ENCODE assay signal across 1 cellular context in the genomic region with DNA sequence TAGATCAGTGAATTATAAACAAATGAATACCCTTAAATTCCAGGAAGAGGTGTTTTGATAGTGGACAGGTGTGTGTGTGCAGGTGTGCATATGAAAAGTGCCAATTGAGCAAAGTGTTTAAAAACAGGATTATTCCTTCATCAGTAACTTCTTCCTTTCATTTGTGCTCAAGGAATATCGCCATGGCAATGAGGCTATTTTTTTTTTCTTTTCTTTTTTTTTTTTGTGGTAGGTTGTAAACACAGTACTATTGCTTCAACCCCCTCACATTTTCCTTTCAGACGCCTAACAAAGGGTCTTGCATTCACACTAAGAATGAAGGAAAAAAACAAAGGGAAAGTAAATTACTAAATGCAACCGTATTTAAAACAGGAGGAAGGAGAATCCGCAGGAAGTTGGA.
TF ChIP-seq lines count a peak whose summit lies in the region.

No MANE protein-coding gene starts in this region.

TF ChIP-seq in HepG2, 621 proteins besides CTCF, POLR2A, EP300 and RAD21:
- TF ChIP-seq, protein P1, sequence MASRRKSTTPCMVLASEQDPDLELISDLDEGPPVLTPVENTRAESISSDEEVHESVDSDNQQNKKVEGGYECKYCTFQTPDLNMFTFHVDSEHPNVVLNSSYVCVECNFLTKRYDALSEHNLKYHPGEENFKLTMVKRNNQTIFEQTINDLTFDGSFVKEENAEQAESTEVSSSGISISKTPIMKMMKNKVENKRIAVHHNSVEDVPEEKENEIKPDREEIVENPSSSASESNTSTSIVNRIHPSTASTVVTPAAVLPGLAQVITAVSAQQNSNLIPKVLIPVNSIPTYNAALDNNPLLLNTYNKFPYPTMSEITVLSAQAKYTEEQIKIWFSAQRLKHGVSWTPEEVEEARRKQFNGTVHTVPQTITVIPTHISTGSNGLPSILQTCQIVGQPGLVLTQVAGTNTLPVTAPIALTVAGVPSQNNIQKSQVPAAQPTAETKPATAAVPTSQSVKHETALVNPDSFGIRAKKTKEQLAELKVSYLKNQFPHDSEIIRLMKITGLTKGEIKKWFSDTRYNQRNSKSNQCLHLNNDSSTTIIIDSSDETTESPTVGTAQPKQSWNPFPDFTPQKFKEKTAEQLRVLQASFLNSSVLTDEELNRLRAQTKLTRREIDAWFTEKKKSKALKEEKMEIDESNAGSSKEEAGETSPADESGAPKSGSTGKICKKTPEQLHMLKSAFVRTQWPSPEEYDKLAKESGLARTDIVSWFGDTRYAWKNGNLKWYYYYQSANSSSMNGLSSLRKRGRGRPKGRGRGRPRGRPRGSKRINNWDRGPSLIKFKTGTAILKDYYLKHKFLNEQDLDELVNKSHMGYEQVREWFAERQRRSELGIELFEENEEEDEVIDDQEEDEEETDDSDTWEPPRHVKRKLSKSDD (CRISPR knock-in tag; IDR thresholded peaks at IDR 0.05; ENCODE audit: low read depth) = no peak
- TF ChIP-seq, protein P2, sequence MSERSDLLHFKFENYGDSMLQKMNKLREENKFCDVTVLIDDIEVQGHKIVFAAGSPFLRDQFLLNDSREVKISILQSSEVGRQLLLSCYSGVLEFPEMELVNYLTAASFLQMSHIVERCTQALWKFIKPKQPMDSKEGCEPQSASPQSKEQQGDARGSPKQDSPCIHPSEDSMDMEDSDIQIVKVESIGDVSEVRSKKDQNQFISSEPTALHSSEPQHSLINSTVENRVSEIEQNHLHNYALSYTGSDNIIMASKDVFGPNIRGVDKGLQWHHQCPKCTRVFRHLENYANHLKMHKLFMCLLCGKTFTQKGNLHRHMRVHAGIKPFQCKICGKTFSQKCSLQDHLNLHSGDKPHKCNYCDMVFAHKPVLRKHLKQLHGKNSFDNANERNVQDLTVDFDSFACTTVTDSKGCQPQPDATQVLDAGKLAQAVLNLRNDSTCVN (CRISPR knock-in tag; IDR thresholded peaks at IDR 0.05; ENCODE audit: borderline replicate concordance) = no peak
- no peak for TF ChIP-seq HDAC6 (IDR thresholded peaks at IDR 0.05; ENCODE audit: low read depth, low read length)
- TF ChIP-seq ETV5 (CRISPR knock-in tag; IDR thresholded peaks at IDR 0.05; ENCODE audit: borderline replicate concordance) = no peak
- TF ChIP-seq, protein P3, sequence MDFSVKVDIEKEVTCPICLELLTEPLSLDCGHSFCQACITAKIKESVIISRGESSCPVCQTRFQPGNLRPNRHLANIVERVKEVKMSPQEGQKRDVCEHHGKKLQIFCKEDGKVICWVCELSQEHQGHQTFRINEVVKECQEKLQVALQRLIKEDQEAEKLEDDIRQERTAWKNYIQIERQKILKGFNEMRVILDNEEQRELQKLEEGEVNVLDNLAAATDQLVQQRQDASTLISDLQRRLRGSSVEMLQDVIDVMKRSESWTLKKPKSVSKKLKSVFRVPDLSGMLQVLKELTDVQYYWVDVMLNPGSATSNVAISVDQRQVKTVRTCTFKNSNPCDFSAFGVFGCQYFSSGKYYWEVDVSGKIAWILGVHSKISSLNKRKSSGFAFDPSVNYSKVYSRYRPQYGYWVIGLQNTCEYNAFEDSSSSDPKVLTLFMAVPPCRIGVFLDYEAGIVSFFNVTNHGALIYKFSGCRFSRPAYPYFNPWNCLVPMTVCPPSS (IDR thresholded peaks at IDR 0.05) = no peak
